24 cellular contexts compared by ENCODE assay signal in genomic region chr15:67878647-67879293, GRCh38. TPM values are rescaled to one million over a fixed set of nuclear protein-coding genes. Genes with fewer than 3 reads are reported as not detected.
"Had no signal": no experiment of that assay in that cellular context is flagged by ENCODE, and none has a peak within 500 bp of the region (broad histone marks: within the 10 kb centered on the region; RNA-seq: fewer than 3 reads in every experiment).

No MANE protein-coding gene starts in this region.

- H3K4me2 ChIP-seq: hepatocyte had no signal

- H2AFZ ChIP-seq: hepatocyte had no signal

- DNase-seq: activated CD4-positive, alpha-beta T cell treated with anti-CD3 and anti-CD28 coated beads, Interleukin-2, amount 50 U/mL, for 48 hours; activated effector memory CD4-positive, alpha-beta T cell treated with anti-CD3 and anti-CD28 coated beads, Interleukin-2, amount 50 U/mL, for 16 hours; activated T-cell treated with anti-CD3 and anti-CD28 coated beads, Interleukin-2, amount 50 U/mL, for 48 hours; esophagus squamous epithelium; kidney; left ventricle myocardium superior; mesenchymal stem cell; occipital lobe; right cardiac atrium; small intestine; stimulated activated CD4-positive, alpha-beta T cell treated with anti-CD3 and anti-CD28 coated beads, Interleukin-4, amount 100 ng/mL, for 24 hours; stimulated activated naive CD4-positive, alpha-beta T cell; T-helper 1 cell; T1000 had no signal

- H3K27ac Mint-ChIP-seq: natural killer cell treated with Interleukin-12 subunit alpha and Interleukin-12 subunit beta and Interleukin-15 and Interleukin-18, amount 100 ng/mL, for 72 hours; progenitor cell of endocrine pancreas had no signal

- ATAC-seq: activated naive CD4-positive, alpha-beta T cell treated with anti-CD3 and anti-CD28 coated beads, Interleukin-2, amount 50 U/mL, for 72 hours; left ventricle myocardium superior; natural killer cell treated with Interleukin-12 subunit alpha and Interleukin-12 subunit beta and Interleukin-15 and Interleukin-18, amount 100 ng/mL, for 72 hours; right cardiac atrium had no signal

- H3K36me3 ChIP-seq: cardiac muscle cell, esophagus squamous epithelium, tibial nerve had no signal

- H3K79me2 ChIP-seq: hepatocyte had no signal

- H3K27me3 ChIP-seq: cardiac muscle cell, esophagus squamous epithelium, hepatocyte, tibial nerve had no signal

- H3K27ac ChIP-seq: cardiac muscle cell, esophagus squamous epithelium, hepatocyte, tibial nerve, VCaP had no signal

- H3K9me3 Mint-ChIP-seq: natural killer cell treated with Interleukin-12 subunit alpha and Interleukin-12 subunit beta and Interleukin-15 and Interleukin-18, amount 100 ng/mL, for 72 hours had no signal

- H3K4me3 Mint-ChIP-seq: natural killer cell treated with Interleukin-12 subunit alpha and Interleukin-12 subunit beta and Interleukin-15 and Interleukin-18, amount 100 ng/mL, for 72 hours had no signal

- H3K4me3 ChIP-seq: cardiac muscle cell, esophagus squamous epithelium, hepatocyte, tibial nerve had no signal

RNA-seq across cellular contexts. Expression of gene RNU6-1, which starts 38.9 kb away (rescaled TPM):
- total RNA-seq: activated naive CD4-positive, alpha-beta T cell treated with anti-CD3 and anti-CD28 coated beads, Interleukin-2, amount 50 U/mL, for 72 hours; cardiac muscle cell; esophagus squamous epithelium; fibroblast of villous mesenchyme; glomerular endothelial cell; hepatocyte; kidney; left ventricle myocardium superior; natural killer cell treated with Interleukin-12 subunit alpha and Interleukin-12 subunit beta and Interleukin-15 and Interleukin-18, amount 100 ng/mL, for 72 hours; occipital lobe; progenitor cell of endocrine pancreas; right cardiac atrium; subcutaneous adipose tissue; tibial nerve had no signal
- polyA plus RNA-seq: cardiac muscle cell, hepatocyte, right cardiac atrium, small intestine had no signal

RNA-seq across cellular contexts. Expression of gene SKOR1, which starts 53.5 kb away (rescaled TPM):
- total RNA-seq: fibroblast of villous mesenchyme, glomerular endothelial cell had no signal
- polyA plus RNA-seq: cardiac muscle cell had no signal
